Comparison of ENCODE assay signal across 8 cellular contexts in the genomic region with DNA sequence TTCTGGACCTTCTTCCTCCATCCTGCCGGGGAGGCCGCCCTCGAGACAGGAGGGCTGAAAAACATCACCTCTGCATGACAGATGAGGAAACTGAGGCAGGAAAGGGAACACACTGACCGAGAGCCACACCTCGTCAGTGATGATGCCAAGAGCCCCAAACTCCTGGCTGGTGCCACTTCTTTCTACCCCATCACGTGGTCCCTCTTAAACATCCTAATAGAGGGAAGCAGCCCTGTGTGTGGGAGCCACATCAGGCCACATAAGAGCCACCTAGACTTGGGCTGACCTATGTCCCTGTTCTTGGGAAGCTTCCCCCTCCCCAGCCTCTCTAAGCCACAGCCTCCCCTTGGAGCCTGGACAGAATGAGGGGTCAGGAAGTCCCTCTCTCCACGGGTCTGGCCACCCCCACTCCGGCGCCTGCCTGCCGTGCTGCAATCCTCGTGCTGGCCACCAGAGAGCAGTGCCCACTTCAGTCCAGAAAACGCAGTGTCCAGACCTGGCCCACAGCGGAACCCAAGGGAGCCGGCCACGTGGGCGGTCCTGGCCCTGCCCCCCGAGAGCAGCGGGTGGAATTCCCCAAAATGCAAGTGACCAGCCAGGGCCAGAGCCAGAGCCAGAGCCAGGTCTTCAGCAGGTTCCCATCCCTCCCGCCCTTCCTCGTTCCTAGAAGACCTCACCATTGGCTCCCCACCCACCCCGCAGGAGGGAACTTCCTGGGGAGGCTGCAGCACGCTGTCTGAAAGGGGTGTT. TPM values are rescaled to one million over a fixed set of nuclear protein-coding genes. Genes with fewer than 3 reads are reported as not detected.
DNase-seq lines count a peak whose midpoint lies in the region; ATAC-seq and TF ChIP-seq lines count a peak whose summit lies in the region.

No MANE protein-coding gene starts in this region.

- H3K4me3 ChIP-seq in SJSA1 (no peak overlapping the region), uterus (no peak overlapping the region)

- no peak for TF ChIP-seq POLR2A in uterus (IDR thresholded peaks at IDR 0.05)

- intact Hi-C loops in head of caudate nucleus (cut with DNase I), result loop anchor here (2.0 kb wide), 1 partner anchor 202 kb away; no protein-coding TSS in a partner anchor
- intact Hi-C loops in uterus (cut with DNase I; ENCODE audit: low total_unique reads), result loop anchor here (5.0 kb wide), 1 partner anchor 199 kb away; the partner anchor contains the start of gene VAV2

- ATAC-seq in HG03095 (IDR thresholded peaks at IDR 0.05; ENCODE audit: unreplicated experiment), result peak; percentile 52

- H3K36me3 ChIP-seq in SJSA1 (peaks cover 87% of the 10 kb centered on the region), uterus (no peaks in the 10 kb centered on the region)

- H3K9me3 ChIP-seq in SJSA1 (replicated peaks) (no peaks in the 10 kb centered on the region), uterus (no peaks in the 10 kb centered on the region)

- peak; percentile 13 for DNase-seq in NCI-H510A treated with DMSO at 0.1 percent for 48 hours (lab: John Stamatoyannopoulos, UW)
- DNase-seq in NCI-H510A (lab: John Stamatoyannopoulos, UW), result no peak
- peak; percentile 70 to 82 for DNase-seq in SJSA1 (ENCODE audit: low read depth in 1 of 2, low spot score in 2 of 2)
- peak; percentile 49 for DNase-seq in activated naive CD4-positive, alpha-beta T cell treated with anti-CD3 and anti-CD28 coated beads, Interleukin-2, amount 50 U/mL, for 16 hours
- peak; percentile 50 to 90 (median 78) for DNase-seq in head of caudate nucleus
- peak; percentile 55 for DNase-seq in pons (ENCODE audit: low spot score)
- peak; percentile 72 to 82 for DNase-seq in uterus

- peaks cover 11% of the 10 kb centered on the region for H3K4me1 ChIP-seq in SJSA1 (replicated peaks)
- peaks cover 0 to 5% of the 10 kb centered on the region in 2 donors for H3K4me1 ChIP-seq in uterus

- TF ChIP-seq CTCF in uterus (IDR thresholded peaks at IDR 0.05), result peak; percentile 93 to 98 (median 97)

- H3K27ac ChIP-seq in SJSA1, result no peak overlapping the region
- H3K27ac ChIP-seq in uterus, result no peak overlapping the region

- H3K27me3 ChIP-seq in SJSA1 (replicated peaks) (no peaks in the 10 kb centered on the region), uterus (no peaks in the 10 kb centered on the region)

RNA-seq across cellular contexts. Expression of gene SARDH, which starts 54.7 kb away (rescaled TPM):
- total RNA-seq in SJSA1 (2014; rRNA removed; shearing (Covaris generic)), result 15.3 and 20.9 TPM in 2 replicates
- 10 to 100 TPM in 1 of 4 donors, 1 to 10 TPM in 1, not detected in 2; 2.7 to 14.1 TPM for total RNA-seq in uterus
